ENCODE assay signal across 27 cellular contexts in genomic region chr19:28575816-28576215, GRCh38.
"Had no signal": no experiment of that assay in that cellular context is flagged by ENCODE, and none has a peak within 500 bp of the region (broad histone marks: within the 10 kb centered on the region; RNA-seq: fewer than 3 reads in every experiment).

No MANE protein-coding gene starts in this region.

- H3K36me3 ChIP-seq: lower lobe of right lung, pancreas, prostate gland, stomach, thyroid gland, transverse colon, upper lobe of left lung had no signal

- H3K4me2 ChIP-seq: hepatocyte had no signal

- DNase-seq: kidney glomerular epithelial cell; left cardiac atrium; lower lobe of right lung; mammary epithelial cell; mesenchymal stem cell; naive thymus-derived CD8-positive, alpha-beta T cell; nucleus accumbens; pancreas; posterior cingulate gyrus; retina; right cardiac atrium; stimulated activated CD4-positive, alpha-beta T cell treated with anti-CD3 and anti-CD28 coated beads, Interleukin-12 subunit alpha, Interleukin-12 subunit beta, amount 100 ng/mL, for 4 hours; stimulated activated CD4-positive, alpha-beta T cell treated with anti-CD3 and anti-CD28 coated beads, Interleukin-15, amount 100 ng/mL, for 24 hours; stimulated activated CD4-positive, alpha-beta T cell treated with anti-CD3 and anti-CD28 coated beads, Interleukin-2, amount 100 ng/mL, for 24 hours; stimulated activated CD4-positive, alpha-beta T cell treated with anti-CD3 and anti-CD28 coated beads, Interleukin-4, amount 100 ng/mL, for 1 hour; stimulated activated naive B cell treated with anti-CD40 and anti-IgM and Interleukin-4, amounts not matched to agents 10 μg/mL and 1 μg/mL and 100 μg/mL, for 72 hours; stimulated activated naive CD8-positive, alpha-beta T cell treated with anti-CD3 and anti-CD28 coated beads, Interleukin-15, Interleukin-2, amounts not matched to agents 100 U/mL and 50 U/mL, for 24 hours; stomach; testis; thyroid gland; transverse colon; upper lobe of left lung had no signal

- H3K27me3 ChIP-seq: hepatocyte, pancreas, stomach, testis, thyroid gland, transverse colon, upper lobe of left lung had no signal

- H3K36me3 Mint-ChIP-seq: naive thymus-derived CD8-positive, alpha-beta T cell; stimulated activated naive B cell treated with anti-CD40 and anti-IgM and Interleukin-4, amounts not matched to agents 10 μg/mL and 1 μg/mL and 100 μg/mL, for 72 hours had no signal

- H3K27ac Mint-ChIP-seq: stimulated activated naive B cell treated with anti-CD40 and anti-IgM and Interleukin-4, amounts not matched to agents 10 μg/mL and 1 μg/mL and 100 μg/mL, for 72 hours had no signal

- H3K79me2 ChIP-seq: hepatocyte had no signal

- H2AFZ ChIP-seq: hepatocyte had no signal

- H3K4me1 ChIP-seq: lower lobe of right lung, pancreas, prostate gland, testis, thyroid gland, transverse colon, upper lobe of left lung had no signal

- H3K4me3 ChIP-seq: hepatocyte, lower lobe of right lung, pancreas, prostate gland, skin epidermis, stomach, testis, thyroid gland, transverse colon, upper lobe of left lung had no signal

- ATAC-seq: left cardiac atrium; left lobe of liver; lower lobe of right lung; naive thymus-derived CD8-positive, alpha-beta T cell; pancreas; right cardiac atrium; sciatic nerve; stimulated activated naive B cell treated with anti-CD40 and anti-IgM and Interleukin-4, amounts not matched to agents 10 μg/mL and 1 μg/mL and 100 μg/mL, for 72 hours; stimulated activated naive CD8-positive, alpha-beta T cell treated with anti-CD3 and anti-CD28 coated beads, Interleukin-15, Interleukin-2, amounts not matched to agents 100 U/mL and 50 U/mL, for 24 hours had no signal

- H3K27ac ChIP-seq: hepatocyte, lower lobe of right lung, pancreas, prostate gland, skin epidermis, stomach, testis, thyroid gland, transverse colon, upper lobe of left lung had no signal

- H3K4me1 Mint-ChIP-seq: stimulated activated naive B cell treated with anti-CD40 and anti-IgM and Interleukin-4, amounts not matched to agents 10 μg/mL and 1 μg/mL and 100 μg/mL, for 72 hours had no signal

- H3K4me3 Mint-ChIP-seq: naive thymus-derived CD8-positive, alpha-beta T cell; stimulated activated naive B cell treated with anti-CD40 and anti-IgM and Interleukin-4, amounts not matched to agents 10 μg/mL and 1 μg/mL and 100 μg/mL, for 72 hours had no signal

- H3K9me3 ChIP-seq: lower lobe of right lung, pancreas, prostate gland, testis, thyroid gland, transverse colon, upper lobe of left lung had no signal
